ENCODE assay signal across 1 cellular context in the genomic region with DNA sequence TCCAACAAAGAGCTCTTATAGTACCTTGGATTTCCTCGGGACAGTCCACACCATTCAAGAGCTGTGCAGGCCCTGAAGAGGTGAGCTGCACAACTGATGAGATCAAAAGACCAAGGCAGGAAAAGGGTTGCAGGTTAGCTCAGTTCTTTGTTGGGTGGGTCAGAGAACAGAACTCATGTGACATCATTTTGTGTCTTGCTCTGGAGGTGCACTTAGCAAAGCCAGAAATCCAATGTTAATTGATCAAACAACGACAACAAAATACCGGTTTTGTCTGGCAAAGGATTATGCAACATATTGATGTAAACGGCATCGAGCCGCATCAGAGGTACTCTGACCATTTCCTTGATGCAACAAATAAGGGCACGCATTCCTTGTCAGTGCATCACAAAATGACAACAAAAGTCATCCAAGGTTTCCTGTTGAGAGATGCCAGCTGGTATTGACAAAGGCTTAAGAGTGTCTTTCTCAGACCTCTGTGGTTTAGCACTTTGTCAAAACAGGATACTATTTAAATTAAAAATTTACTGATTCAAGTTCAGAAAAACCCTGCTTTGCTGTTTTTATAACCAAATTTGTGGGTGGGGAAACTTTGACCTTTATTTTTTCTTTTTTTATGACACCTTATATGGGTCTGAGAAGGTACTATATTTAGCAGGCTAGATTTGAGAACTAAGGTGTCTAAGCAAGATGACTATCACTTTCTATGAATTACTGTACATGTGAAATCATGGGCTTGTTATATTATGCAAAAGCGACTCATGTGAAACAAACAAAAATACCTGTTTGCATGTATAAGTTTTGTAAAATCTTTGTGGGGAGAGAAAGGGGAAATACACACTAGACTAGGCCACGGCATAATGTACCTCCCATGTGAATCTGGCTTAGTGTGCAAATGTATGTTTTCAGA.
TF ChIP-seq lines count a peak whose summit lies in the region.

No MANE protein-coding gene starts in this region.

TF ChIP-seq in HepG2, 621 proteins besides CTCF, POLR2A, EP300 and RAD21 (continued from another document):
- TF ChIP-seq MTF2 (CRISPR knock-in tag; IDR thresholded peaks at IDR 0.05; ENCODE audit: borderline replicate concordance) (no peak), ISX (CRISPR knock-in tag; conservative IDR thresholded peaks at IDR 0.05) (no peak), ZNF749 (CRISPR knock-in tag; IDR thresholded peaks at IDR 0.05; ENCODE audit: borderline replicate concordance) (no peak), TARDBP (CRISPR knock-in tag; IDR thresholded peaks at IDR 0.05) (0 out of 2 replicates have a peak, but pooled peaks have one; percentile 41), ZNF501 (CRISPR knock-in tag; IDR thresholded peaks at IDR 0.05) (0 out of 2 replicates have a peak, but pooled peaks have one; percentile 23), ZNF260 (CRISPR knock-in tag; IDR thresholded peaks at IDR 0.05; ENCODE audit: borderline replicate concordance, low read depth) (no peak), PPARG (CRISPR knock-in tag; conservative IDR thresholded peaks at IDR 0.05) (peak; percentile 58)
- TF ChIP-seq, protein P1, sequence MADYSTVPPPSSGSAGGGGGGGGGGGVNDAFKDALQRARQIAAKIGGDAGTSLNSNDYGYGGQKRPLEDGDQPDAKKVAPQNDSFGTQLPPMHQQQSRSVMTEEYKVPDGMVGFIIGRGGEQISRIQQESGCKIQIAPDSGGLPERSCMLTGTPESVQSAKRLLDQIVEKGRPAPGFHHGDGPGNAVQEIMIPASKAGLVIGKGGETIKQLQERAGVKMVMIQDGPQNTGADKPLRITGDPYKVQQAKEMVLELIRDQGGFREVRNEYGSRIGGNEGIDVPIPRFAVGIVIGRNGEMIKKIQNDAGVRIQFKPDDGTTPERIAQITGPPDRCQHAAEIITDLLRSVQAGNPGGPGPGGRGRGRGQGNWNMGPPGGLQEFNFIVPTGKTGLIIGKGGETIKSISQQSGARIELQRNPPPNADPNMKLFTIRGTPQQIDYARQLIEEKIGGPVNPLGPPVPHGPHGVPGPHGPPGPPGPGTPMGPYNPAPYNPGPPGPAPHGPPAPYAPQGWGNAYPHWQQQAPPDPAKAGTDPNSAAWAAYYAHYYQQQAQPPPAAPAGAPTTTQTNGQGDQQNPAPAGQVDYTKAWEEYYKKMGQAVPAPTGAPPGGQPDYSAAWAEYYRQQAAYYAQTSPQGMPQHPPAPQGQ (CRISPR knock-in tag; IDR thresholded peaks at IDR 0.05; ENCODE audit: borderline replicate concordance), result no peak
